19 cellular contexts compared by ENCODE assay signal in the genomic region with DNA sequence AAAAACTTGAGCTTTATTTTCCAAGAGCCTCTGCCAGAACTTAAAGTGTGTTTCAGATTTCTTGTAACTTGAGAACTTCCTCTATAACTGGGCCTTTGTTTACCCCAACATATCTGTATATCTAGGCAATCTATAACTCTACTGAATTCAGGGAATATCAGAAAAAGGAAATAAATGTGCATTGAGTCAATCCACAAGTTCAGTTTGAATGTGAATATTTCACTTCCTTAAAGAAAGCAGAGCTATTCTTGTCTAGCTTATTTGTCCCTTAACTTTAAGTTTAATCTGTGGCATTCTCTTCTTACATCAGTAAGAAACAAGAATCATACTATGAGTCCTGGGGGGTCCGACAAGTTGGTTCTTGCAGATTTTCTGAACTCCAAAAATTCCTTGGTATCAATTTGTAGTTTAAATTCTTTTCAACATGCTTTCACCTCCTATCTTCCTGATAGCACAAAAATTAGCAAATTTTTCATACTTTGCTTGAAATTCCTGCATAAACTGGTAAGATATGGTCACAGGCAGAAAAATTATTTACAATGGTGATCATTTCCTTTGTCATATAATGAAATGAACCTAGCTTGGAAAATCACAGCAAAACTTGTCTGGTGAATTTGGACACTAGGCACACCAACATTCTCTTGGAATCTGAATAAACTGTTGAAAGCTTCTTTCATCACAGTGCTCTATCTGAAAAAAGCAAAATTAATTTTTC. TPM values are rescaled to one million over a fixed set of nuclear protein-coding genes. Genes with fewer than 3 reads are reported as not detected.
A peak's percentile ranks its signal among the peaks of the same experiment; 100 is the strongest.
DNase-seq lines count a peak whose midpoint lies in the region; ATAC-seq lines count a peak whose summit lies in the region.
"Had no signal": no experiment of that assay in that cellular context is flagged by ENCODE, and none has a peak within 500 bp of the region (broad histone marks: within the 10 kb centered on the region; RNA-seq: fewer than 3 reads in every experiment).

No MANE protein-coding gene starts in this region.

- peaks cover 17 to 33% of the 10 kb centered on the region in 2 donors for H3K4me1 Mint-ChIP-seq in stimulated activated naive B cell treated with anti-CD40 and anti-IgM and Interleukin-4, amounts not matched to agents 10 μg/mL and 1 μg/mL and 100 μg/mL, for 72 hours
- H3K4me1 Mint-ChIP-seq: naive B cell had no signal

- H3K4me3 ChIP-seq in Karpas-422 (ENCODE audit: low read length), result no peak overlapping the region
- H3K4me3 ChIP-seq: BLaER1, K562, lower lobe of right lung, psoas muscle had no signal

- no peaks in the 10 kb centered on the region for H3K27me3 ChIP-seq in Karpas-422 (ENCODE audit: low read length)
- H3K27me3 ChIP-seq: BLaER1 had no signal

- no peak overlapping the region for H3K9ac ChIP-seq in Karpas-422 (ENCODE audit: low read length)
- H3K9ac ChIP-seq: BLaER1 had no signal

- H3K4me1 ChIP-seq in Karpas-422 (ENCODE audit: low read length), result no peaks in the 10 kb centered on the region
- H3K4me1 ChIP-seq: BLaER1, lower lobe of right lung, psoas muscle had no signal

- peak; percentile 30 for ATAC-seq in GM19043 (IDR thresholded peaks at IDR 0.05; ENCODE audit: low read depth, unreplicated experiment)
- ATAC-seq in GM21825 (IDR thresholded peaks at IDR 0.05; ENCODE audit: unreplicated experiment), result peak; percentile 45
- ATAC-seq in HG03378 (IDR thresholded peaks at IDR 0.05; ENCODE audit: unreplicated experiment), result peak; percentile 57
- peak; percentile 87 to 91 for ATAC-seq in stimulated activated naive B cell treated with anti-CD40 and anti-IgM and Interleukin-4, amounts not matched to agents 10 μg/mL and 1 μg/mL and 100 μg/mL, for 72 hours (replicated peaks)
- no peak for ATAC-seq in GM19023 (IDR thresholded peaks at IDR 0.05; ENCODE audit: unreplicated experiment)
- ATAC-seq: K562, lower lobe of right lung, psoas muscle had no signal

- peaks cover 0 to 1% of the 10 kb centered on the region in 2 donors for H3K9me3 Mint-ChIP-seq in stimulated activated naive B cell treated with anti-CD40 and anti-IgM and Interleukin-4, amounts not matched to agents 10 μg/mL and 1 μg/mL and 100 μg/mL, for 72 hours

- H3K27ac Mint-ChIP-seq in stimulated activated naive B cell treated with anti-CD40 and anti-IgM and Interleukin-4, amounts not matched to agents 10 μg/mL and 1 μg/mL and 100 μg/mL, for 72 hours, result no peak overlapping the region
- H3K27ac Mint-ChIP-seq: activated naive CD8-positive, alpha-beta T cell treated with anti-CD3 and anti-CD28 coated beads, Interleukin-2, amount 10 ng/mL, durations not matched to agents 7 days and 5 days; naive B cell had no signal

- no peaks in the 10 kb centered on the region for H3K9me2 ChIP-seq in Karpas-422 (replicated peaks; ENCODE audit: insufficient read depth, low read length)

- H3K9me3 ChIP-seq in Karpas-422 (ENCODE audit: low read length), result no peaks in the 10 kb centered on the region
- H3K9me3 ChIP-seq: BLaER1, lower lobe of right lung, psoas muscle had no signal

- no peak for DNase-seq in stimulated activated naive B cell treated with anti-CD40 and anti-IgM and Interleukin-4, amounts not matched to agents 10 μg/mL and 1 μg/mL and 100 μg/mL, for 72 hours
- DNase-seq in NK-92 (lab: John Stamatoyannopoulos, UW; ENCODE audit: unreplicated experiment), result no peak
- no peak for DNase-seq in Karpas-422
- DNase-seq: activated CD4-positive, alpha-beta T cell treated with anti-CD3 and anti-CD28 coated beads for 1 hour; activated naive CD8-positive, alpha-beta T cell treated with anti-CD3 and anti-CD28 coated beads, Interleukin-2, amount 10 ng/mL, durations not matched to agents 7 days and 5 days; activated T-cell treated with anti-CD3 and anti-CD28 coated beads for 4 hours; central memory CD4-positive, alpha-beta T cell; lower lobe of right lung; naive B cell; psoas muscle; SHP77 treated with DMSO at 0.1 percent for 48 hours; T-helper 2 cell had no signal

- peak overlapping the region in 1 of 2 donors; percentile 29 for H3K4me3 Mint-ChIP-seq in stimulated activated naive B cell treated with anti-CD40 and anti-IgM and Interleukin-4, amounts not matched to agents 10 μg/mL and 1 μg/mL and 100 μg/mL, for 72 hours
- H3K4me3 Mint-ChIP-seq: activated naive CD8-positive, alpha-beta T cell treated with anti-CD3 and anti-CD28 coated beads, Interleukin-2, amount 10 ng/mL, durations not matched to agents 7 days and 5 days; naive B cell had no signal

- H3K36me3 ChIP-seq in Karpas-422 (ENCODE audit: insufficient read depth, low read length), result no peaks in the 10 kb centered on the region
- H3K36me3 ChIP-seq: BLaER1, lower lobe of right lung had no signal

- no peaks in the 10 kb centered on the region for H4K20me1 ChIP-seq in Karpas-422 (ENCODE audit: insufficient read depth, low read depth, low read length)
- H4K20me1 ChIP-seq: BLaER1 had no signal

- no peak overlapping the region for H3K27ac ChIP-seq in Karpas-422 (ENCODE audit: low read length)
- H3K27ac ChIP-seq: BLaER1, HL-60, lower lobe of right lung, psoas muscle had no signal

- H3K4me2 ChIP-seq in Karpas-422 (ENCODE audit: low read depth, low read length, poor library complexity, severe bottlenecking), result no peak overlapping the region
- H3K4me2 ChIP-seq: BLaER1 had no signal

- peaks cover 0 to 8% of the 10 kb centered on the region in 2 donors for H3K27me3 Mint-ChIP-seq in stimulated activated naive B cell treated with anti-CD40 and anti-IgM and Interleukin-4, amounts not matched to agents 10 μg/mL and 1 μg/mL and 100 μg/mL, for 72 hours
- H3K27me3 Mint-ChIP-seq: activated naive CD8-positive, alpha-beta T cell treated with anti-CD3 and anti-CD28 coated beads, Interleukin-2, amount 10 ng/mL, durations not matched to agents 7 days and 5 days had no signal

- no peak overlapping the region for H2AFZ ChIP-seq in Karpas-422 (ENCODE audit: low read length)

- H3K79me2 ChIP-seq in Karpas-422 (ENCODE audit: low read length), result no peaks in the 10 kb centered on the region

- H3K36me3 Mint-ChIP-seq in stimulated activated naive B cell treated with anti-CD40 and anti-IgM and Interleukin-4, amounts not matched to agents 10 μg/mL and 1 μg/mL and 100 μg/mL, for 72 hours, result no peaks in the 10 kb centered on the region
- H3K36me3 Mint-ChIP-seq: naive B cell had no signal

RNA-seq across cellular contexts. Expression of gene ITGA1, which starts 19.8 kb away (rescaled TPM):
- total RNA-seq in Karpas-422 (2014; rRNA removed; shearing (Covaris generic); ENCODE audit: low replicate concordance), result not detected in 2 replicates

RNA-seq across cellular contexts. Expression of gene PELO, which starts 19.8 kb away (rescaled TPM):
- 8.0 and 8.4 TPM in 2 replicates for total RNA-seq in Karpas-422 (2014; rRNA removed; shearing (Covaris generic); ENCODE audit: low replicate concordance)
